10 cellular contexts compared by ENCODE assay signal in genomic region chr22:42188808-42189447, GRCh38. TPM values are rescaled to one million over a fixed set of nuclear protein-coding genes. Genes with fewer than 3 reads are reported as not detected.
DNase-seq lines count a peak whose midpoint lies in the region; ATAC-seq, FAIRE-seq and TF ChIP-seq lines count a peak whose summit lies in the region.
"Had no signal": no experiment of that assay in that cellular context is flagged by ENCODE, and none has a peak within 500 bp of the region (broad histone marks: within the 10 kb centered on the region; RNA-seq: fewer than 3 reads in every experiment).

No MANE protein-coding gene starts in this region.

- FAIRE-seq in urothelium cell line (lab: Jason Lieb, UNC), result peak; percentile 90

- H4K20me1 ChIP-seq in hepatocyte (ENCODE audit: insufficient read depth, poor library complexity, severe bottlenecking), result peaks cover 63% of the 10 kb centered on the region

- H3K4me1 Mint-ChIP-seq in stimulated activated naive CD8-positive, alpha-beta T cell treated with anti-CD3 and anti-CD28 coated beads, Interleukin-15, amount 100 ng/mL, for 72 hours, result peaks cover 74% of the 10 kb centered on the region
- peaks cover 61% of the 10 kb centered on the region for H3K4me1 Mint-ChIP-seq in T-helper 17 cell

- no peaks in the 10 kb centered on the region for H3K36me3 ChIP-seq in hepatocyte (replicated peaks; ENCODE audit: insufficient read depth, low read depth)
- H3K36me3 ChIP-seq: suprapubic skin had no signal

- peaks cover 6% of the 10 kb centered on the region for H3K4me1 ChIP-seq in hepatocyte (ENCODE audit: insufficient read depth)
- H3K4me1 ChIP-seq: suprapubic skin had no signal

- no peak overlapping the region for H3K4me2 ChIP-seq in hepatocyte

- H3K4me3 ChIP-seq in hepatocyte, result no peak overlapping the region
- H3K4me3 ChIP-seq: lung, suprapubic skin had no signal

- no peaks in the 10 kb centered on the region for H3K27me3 Mint-ChIP-seq in stimulated activated naive CD8-positive, alpha-beta T cell treated with anti-CD3 and anti-CD28 coated beads, Interleukin-15, amount 100 ng/mL, for 72 hours
- no peaks in the 10 kb centered on the region for H3K27me3 Mint-ChIP-seq in T-helper 17 cell

- no peak overlapping the region for H3K4me3 Mint-ChIP-seq in stimulated activated naive CD8-positive, alpha-beta T cell treated with anti-CD3 and anti-CD28 coated beads, Interleukin-15, amount 100 ng/mL, for 72 hours
- no peak overlapping the region for H3K4me3 Mint-ChIP-seq in T-helper 17 cell

- H2AFZ ChIP-seq in hepatocyte, result no peak overlapping the region

- H3K9me3 ChIP-seq in T-helper 17 cell (ENCODE audit: control insufficient read depth, low read length, poor library complexity, severe bottlenecking) (no peaks in the 10 kb centered on the region), hepatocyte (ENCODE audit: low read depth) (no peaks in the 10 kb centered on the region)
- H3K9me3 ChIP-seq: suprapubic skin had no signal

- no peak for TF ChIP-seq CTCF in hepatocyte (IDR thresholded peaks at IDR 0.05; ENCODE audit: poor library complexity)

- H3K9me2 ChIP-seq in hepatocyte (replicated peaks; ENCODE audit: insufficient read depth), result no peaks in the 10 kb centered on the region

- no peaks in the 10 kb centered on the region for H3K36me3 Mint-ChIP-seq in T-helper 17 cell (ENCODE audit: low read depth)

- no peaks in the 10 kb centered on the region for H3K27me3 ChIP-seq in hepatocyte
- H3K27me3 ChIP-seq: suprapubic skin had no signal

- ATAC-seq in stimulated activated naive CD8-positive, alpha-beta T cell treated with anti-CD3 and anti-CD28 coated beads, Interleukin-15, Interleukin-2, amounts not matched to agents 100 U/mL and 50 U/mL, for 24 hours, result peak; percentile 23
- no peak for ATAC-seq in stimulated activated naive CD8-positive, alpha-beta T cell treated with anti-CD3 and anti-CD28 coated beads, Interleukin-15, amount 100 ng/mL, for 72 hours
- ATAC-seq in T-helper 17 cell (no peak), GM21529 (IDR thresholded peaks at IDR 0.05; ENCODE audit: unreplicated experiment) (no peak), GM19395 (IDR thresholded peaks at IDR 0.05; ENCODE audit: unreplicated experiment) (no peak)

- no peaks in the 10 kb centered on the region for H3K9me3 Mint-ChIP-seq in stimulated activated naive CD8-positive, alpha-beta T cell treated with anti-CD3 and anti-CD28 coated beads, Interleukin-15, amount 100 ng/mL, for 72 hours

- 57% methylated on average over 4 of the region's 4 CpGs for WGBS in hepatocyte (ENCODE audit: low lambda C conversion rate, missing lambda C conversion rate)

- peak overlapping the region; percentile 23 for H3K27ac ChIP-seq in hepatocyte
- H3K27ac ChIP-seq: suprapubic skin had no signal

- peak overlapping the region in 1 of 2 donors; percentile 40 for H3K27ac Mint-ChIP-seq in stimulated activated naive CD8-positive, alpha-beta T cell treated with anti-CD3 and anti-CD28 coated beads, Interleukin-15, amount 100 ng/mL, for 72 hours
- H3K27ac Mint-ChIP-seq in T-helper 17 cell, result peak overlapping the region; percentile 97

- DNase-seq in stimulated activated naive CD8-positive, alpha-beta T cell treated with anti-CD3 and anti-CD28 coated beads, Interleukin-15, Interleukin-2, amounts not matched to agents 100 U/mL and 50 U/mL, for 24 hours, result no peak
- no peak for DNase-seq in stimulated activated naive CD8-positive, alpha-beta T cell treated with anti-CD3 and anti-CD28 coated beads, Interleukin-15, amount 100 ng/mL, for 72 hours
- DNase-seq in T-helper 17 cell, result no peak
- peak; percentile 34 for DNase-seq in hepatocyte (ENCODE audit: low spot score)
- peak; percentile 69 for DNase-seq in urothelium cell line (ENCODE audit: low spot score)
- DNase-seq in NCI-H524 treated with DMSO at 0.1 percent for 48 hours (lab: John Stamatoyannopoulos, UW), result no peak

- H3K79me2 ChIP-seq in hepatocyte, result peaks cover 92% of the 10 kb centered on the region

RNA-seq across cellular contexts. Expression of gene CYP2D6, which starts 58.3 kb away (rescaled TPM):
- total RNA-seq in T-helper 17 cell (1 to 10 TPM; 5.9 to 9.6 TPM), hepatocyte (2.2 and 3.8 TPM in 2 replicates)
- polyA plus RNA-seq in hepatocyte, result 5.0 and 6.1 TPM in 2 replicates

Comparison
In these comparisons a context has a peak if more than half of its experiments do, and no peak if none do; other contexts are left out.
1. DNase-seq: peak in hepatocyte (single experiment) and urothelium cell line (single experiment); none in stimulated activated naive CD8-positive, alpha-beta T cell treated with anti-CD3 and anti-CD28 coated beads, Interleukin-15, Interleukin-2, amounts not matched to agents 100 U/mL and 50 U/mL, for 24 hours (single experiment), stimulated activated naive CD8-positive, alpha-beta T cell treated with anti-CD3 and anti-CD28 coated beads, Interleukin-15, amount 100 ng/mL, for 72 hours (0 of 2), T-helper 17 cell (0 of 3) and NCI-H524 treated with DMSO at 0.1 percent for 48 hours (single experiment).